ENCODE assay signal across 20 cellular contexts in the genomic region with DNA sequence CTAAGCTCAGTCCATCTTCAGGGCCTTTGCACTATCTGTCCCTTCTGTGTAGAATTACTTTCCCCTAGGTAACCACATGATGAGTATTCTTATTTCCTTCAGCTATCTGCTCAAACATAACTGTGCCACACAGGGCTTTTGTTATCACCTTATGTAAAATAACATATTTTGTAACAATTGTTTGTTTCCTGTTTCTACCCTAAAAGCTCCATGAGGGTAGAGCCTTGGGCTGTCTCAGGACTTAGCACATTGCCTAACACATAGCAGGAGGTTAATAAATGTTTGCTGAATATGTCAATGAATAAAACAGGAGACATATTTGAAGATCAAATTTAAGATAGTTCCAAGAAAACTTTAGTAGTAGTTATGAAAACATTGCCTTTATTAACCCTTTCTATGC. TPM values are rescaled to one million over a fixed set of nuclear protein-coding genes. Genes with fewer than 3 reads are reported as not detected.
DNase-seq lines count a peak whose midpoint lies in the region; ATAC-seq lines count a peak whose summit lies in the region.
"Had no signal": no experiment of that assay in that cellular context is flagged by ENCODE, and none has a peak within 500 bp of the region (broad histone marks: within the 10 kb centered on the region; RNA-seq: fewer than 3 reads in every experiment).

No MANE protein-coding gene starts in this region.

- H3K36me3 ChIP-seq in ACC112 (ENCODE audit: insufficient read depth, low read length), result peaks cover 32% of the 10 kb centered on the region
- H3K36me3 ChIP-seq in GM23248 (ENCODE audit: low read depth), result peaks cover 72% of the 10 kb centered on the region
- peaks cover 50% of the 10 kb centered on the region for H3K36me3 ChIP-seq in adipocyte (ENCODE audit: control insufficient read depth, insufficient read depth, low read length, severe bottlenecking)
- no peaks in the 10 kb centered on the region for H3K36me3 ChIP-seq in trophoblast cell (ENCODE audit: control insufficient read depth in 1 of 2, insufficient read depth in 2 of 2, low read length in 2 of 2)
- H3K36me3 ChIP-seq: HAP-1 had no signal

- no peak overlapping the region for H3K23ac ChIP-seq in trophoblast cell (ENCODE audit: low read length)

- 0 out of 2 replicates have a peak overlapping the region, but pooled peaks have one; percentile 35 for H3K27ac ChIP-seq in ACC112 (ENCODE audit: low read depth, low read length)
- peak overlapping the region; percentile 52 for H3K27ac ChIP-seq in GM23248
- no peak overlapping the region for H3K27ac ChIP-seq in trophoblast cell (ENCODE audit: low read depth, low read length)
- H3K27ac ChIP-seq: A549 had no signal

- no peak overlapping the region for H3K4me3 Mint-ChIP-seq in effector memory CD8-positive, alpha-beta T cell
- H3K4me3 Mint-ChIP-seq: CD4-positive, alpha-beta memory T cell; GM23338 had no signal

- no peak overlapping the region for H2BK5ac ChIP-seq in trophoblast cell (ENCODE audit: low read depth, low read length, poor library complexity)

- no peaks in the 10 kb centered on the region for H3K27me3 ChIP-seq in ACC112 (ENCODE audit: insufficient read depth, low read length)
- H3K27me3 ChIP-seq in GM23248 (replicated peaks; ENCODE audit: insufficient read depth), result no peaks in the 10 kb centered on the region
- H3K27me3 ChIP-seq in adipocyte (replicated peaks; ENCODE audit: control insufficient read depth, insufficient read depth, low read length), result no peaks in the 10 kb centered on the region
- H3K27me3 ChIP-seq in trophoblast cell (ENCODE audit: insufficient read depth, low read length), result no peaks in the 10 kb centered on the region

- H2BK12ac ChIP-seq in trophoblast cell (ENCODE audit: low read length), result no peak overlapping the region

- no peak overlapping the region for H4K8ac ChIP-seq in trophoblast cell (ENCODE audit: low read depth, low read length)

- no peaks in the 10 kb centered on the region for H3K36me3 Mint-ChIP-seq in effector memory CD8-positive, alpha-beta T cell (ENCODE audit: insufficient read depth)
- H3K36me3 Mint-ChIP-seq: CD4-positive, alpha-beta memory T cell had no signal

- H3K79me2 ChIP-seq in ACC112 (ENCODE audit: control insufficient read depth, insufficient read depth, low read length, unreplicated experiment) (peaks cover 77% of the 10 kb centered on the region), GM23248 (ENCODE audit: insufficient read depth) (peaks cover 100% of the 10 kb centered on the region), trophoblast cell (ENCODE audit: control insufficient read depth, insufficient read depth, low read length, poor library complexity) (no peaks in the 10 kb centered on the region)

- no peak overlapping the region for H3K27ac Mint-ChIP-seq in effector memory CD8-positive, alpha-beta T cell
- H3K27ac Mint-ChIP-seq: CD4-positive, alpha-beta memory T cell; GM23338 had no signal

- no peaks in the 10 kb centered on the region; the same call in 1 of the 2 replicates for H4K20me1 ChIP-seq in GM23248 (ENCODE audit: insufficient read depth)

- H3K9me3 Mint-ChIP-seq in effector memory CD8-positive, alpha-beta T cell, result peaks cover 0 to 1% of the 10 kb centered on the region in 2 donors
- H3K9me3 Mint-ChIP-seq: GM23338 had no signal

- no peak overlapping the region for H4K12ac ChIP-seq in trophoblast cell (ENCODE audit: low read depth, low read length)

- no peak overlapping the region for H2AFZ ChIP-seq in ACC112 (ENCODE audit: low read length, unreplicated experiment)
- H2AFZ ChIP-seq in GM23248, result no peak overlapping the region
- no peak overlapping the region for H2AFZ ChIP-seq in trophoblast cell (ENCODE audit: insufficient read depth, low read length, poor library complexity)
- H2AFZ ChIP-seq: GM23338 had no signal

- H3K4me1 Mint-ChIP-seq in effector memory CD8-positive, alpha-beta T cell (ENCODE audit: low read depth in 2 of 2), result no peaks in the 10 kb centered on the region
- H3K4me1 Mint-ChIP-seq: CD4-positive, alpha-beta memory T cell; GM23338 had no signal

- DNase-seq in GM23248 (no peak), adipocyte (ENCODE audit: low read depth) (no peak), trophoblast cell (peak; percentile 62 to 85), germinal center (ENCODE audit: low spot score) (no peak), NCI-H2227 treated with DMSO at 0.1 percent for 48 hours (lab: John Stamatoyannopoulos, UW) (no peak)
- DNase-seq in effector memory CD8-positive, alpha-beta T cell, result no peak
- DNase-seq: 8988T; C1 segment of cervical spinal cord; Calu3; CD4-positive, alpha-beta memory T cell; COR-L47; DMS53; DMS79 treated with DMSO at 0.1 percent for 48 hours; GF-D8 had no signal

- H3K4me3 ChIP-seq in ACC112 (ENCODE audit: low read depth, low read length) (no peak overlapping the region), GM23248 (no peak overlapping the region), adipocyte (ENCODE audit: low read length) (no peak overlapping the region), trophoblast cell (ENCODE audit: low read depth, low read length) (no peak overlapping the region)
- H3K4me3 ChIP-seq: A549, GM23338, HAP-1 had no signal

- no peak overlapping the region for H3K9ac ChIP-seq in GM23248
- H3K9ac ChIP-seq in adipocyte (ENCODE audit: low read length), result peak overlapping the region; percentile 62
- no peak overlapping the region for H3K9ac ChIP-seq in trophoblast cell (ENCODE audit: low read length)

- peak overlapping the region; percentile 18 for H3K4me2 ChIP-seq in GM23248 (ENCODE audit: unreplicated experiment)
- no peak overlapping the region for H3K4me2 ChIP-seq in trophoblast cell (ENCODE audit: low read length)
- H3K4me2 ChIP-seq: A549, GM23338 had no signal

- H3K79me1 ChIP-seq in trophoblast cell (ENCODE audit: low read length), result peaks cover under 1% of the 10 kb centered on the region

- no peaks in the 10 kb centered on the region for H3K27me3 Mint-ChIP-seq in effector memory CD8-positive, alpha-beta T cell
- H3K27me3 Mint-ChIP-seq: CD4-positive, alpha-beta memory T cell had no signal

- no peak overlapping the region for H2AK5ac ChIP-seq in trophoblast cell (ENCODE audit: low read length)

- H3F3A ChIP-seq in GM23248 (ENCODE audit: insufficient read depth), result peaks cover 88% of the 10 kb centered on the region

- H3K4me1 ChIP-seq in ACC112 (ENCODE audit: control insufficient read depth, insufficient read depth, low read length, unreplicated experiment), result peaks cover 63% of the 10 kb centered on the region
- H3K4me1 ChIP-seq in GM23248 (ENCODE audit: insufficient read depth), result peaks cover 93% of the 10 kb centered on the region
- peaks cover 85% of the 10 kb centered on the region for H3K4me1 ChIP-seq in adipocyte (ENCODE audit: control insufficient read depth, insufficient read depth, low read length)
- H3K4me1 ChIP-seq in trophoblast cell (ENCODE audit: control insufficient read depth in 1 of 2, insufficient read depth in 2 of 2, low read length in 2 of 2), result no peaks in the 10 kb centered on the region

- no peak overlapping the region for H2BK120ac ChIP-seq in trophoblast cell (ENCODE audit: insufficient read depth, low read length, poor library complexity)

- no peak overlapping the region for H3K14ac ChIP-seq in trophoblast cell (ENCODE audit: low read length)

- H3K9me3 ChIP-seq in GM23248 (ENCODE audit: low read depth) (no peaks in the 10 kb centered on the region), adipocyte (ENCODE audit: control insufficient read depth, low read length) (no peaks in the 10 kb centered on the region), trophoblast cell (ENCODE audit: insufficient read depth, low read depth, low read length) (no peaks in the 10 kb centered on the region)
- H3K9me3 ChIP-seq: A549, HAP-1 had no signal

- in situ Hi-C loops in GM23248 (cut with MboI), result no loop called here

- no peak overlapping the region for H3K18ac ChIP-seq in trophoblast cell (ENCODE audit: low read length)

- H3K4ac ChIP-seq in trophoblast cell (ENCODE audit: low read depth, low read length), result no peak overlapping the region

- no peak for ATAC-seq in HG02571 (IDR thresholded peaks at IDR 0.05; ENCODE audit: unreplicated experiment)
- no peak for ATAC-seq in effector memory CD8-positive, alpha-beta T cell (replicated peaks)
- ATAC-seq: A549, GM23338 had no signal

- H4K91ac ChIP-seq in trophoblast cell (ENCODE audit: low read depth, low read length), result no peak overlapping the region

- no peaks in the 10 kb centered on the region for H3K9me2 ChIP-seq in GM23248 (ENCODE audit: insufficient read depth)

RNA-seq across cellular contexts. Expression of gene VGLL3, which starts 14.7 kb away (rescaled TPM):
- 179 and 213 TPM in 2 replicates for total RNA-seq in GM23248 (2014; rRNA removed; shearing (Covaris generic))
- polyA plus RNA-seq in GM23248 (2016; fragmentation: Nextera tagmentation; extraction: Ambion mirVana), result 80.5 and 85.4 TPM in 2 replicates
- polyA plus RNA-seq in trophoblast cell (2013), result 44.9 and 47.0 TPM in 2 replicates
- total RNA-seq: CD4-positive, alpha-beta memory T cell; G401 had no signal
- polyA plus RNA-seq: CD4-positive, alpha-beta memory T cell had no signal

Comparison
In these comparisons a context has a peak if more than half of its experiments do, and no peak if none do; other contexts are left out.
1. DNase-seq: peak in trophoblast cell (2 of 2); none in GM23248 (single experiment), adipocyte (single experiment), germinal center (single experiment), NCI-H2227 treated with DMSO at 0.1 percent for 48 hours (single experiment) and effector memory CD8-positive, alpha-beta T cell (0 of 3).